2 cellular contexts compared by ENCODE assay signal in genomic region chr11:112697779-112698178, GRCh38.
TF ChIP-seq lines count a peak whose summit lies in the region.

No MANE protein-coding gene starts in this region.

TF ChIP-seq in HCT116, 20 proteins besides CTCF, POLR2A, EP300 and RAD21 (continued from another document):
- TF ChIP-seq EZH2phosphoT487 (IDR thresholded peaks at IDR 0.05; ENCODE audit: borderline replicate concordance) (no peak), EGR1 (IDR thresholded peaks at IDR 0.05; ENCODE audit: low read depth) (no peak), YY1 (IDR thresholded peaks at IDR 0.05; ENCODE audit: extremely low read depth, insufficient replicate concordance, low read depth, low read length) (no peak), POLR2AphosphoS5 (IDR thresholded peaks at IDR 0.05; ENCODE audit: low read depth, low read length) (no peak), MAX (IDR thresholded peaks at IDR 0.05) (no peak), TCF7L2 (IDR thresholded peaks at IDR 0.05; ENCODE audit: borderline replicate concordance, extremely low read depth, insufficient read depth, insufficient read length) (no peak), SRF (IDR thresholded peaks at IDR 0.05; ENCODE audit: low read depth) (no peak), EZH2 (IDR thresholded peaks at IDR 0.05) (no peak), CBX3 (IDR thresholded peaks at IDR 0.05; ENCODE audit: low read depth) (no peak), ZNF274 (IDR thresholded peaks at IDR 0.05; ENCODE audit: low read depth, low read length) (no peak), ELF1 (IDR thresholded peaks at IDR 0.05; ENCODE audit: borderline replicate concordance, low read depth) (no peak), SP1 (IDR thresholded peaks at IDR 0.05; ENCODE audit: low read depth) (no peak), SIN3A (IDR thresholded peaks at IDR 0.05; ENCODE audit: low read depth) (no peak), JUND (IDR thresholded peaks at IDR 0.05) (no peak), ZBTB33 (IDR thresholded peaks at IDR 0.05; ENCODE audit: extremely low read depth, insufficient replicate concordance, low read length) (no peak), FOSL1 (IDR thresholded peaks at IDR 0.05; ENCODE audit: low read depth) (no peak), ATF3 (IDR thresholded peaks at IDR 0.05) (no peak)
TF ChIP-seq in HCT116: peak in this region for 0.

TF ChIP-seq in SK-N-SH treated with all-trans-retinoic acid at 6 μM for 48 hours, 23 proteins besides CTCF, POLR2A, EP300 and RAD21 (continued from another document):
- TF ChIP-seq RARB (CRISPR knock-in tag; IDR thresholded peaks at IDR 0.05) = no peak
- TF ChIP-seq SNAI2 (CRISPR knock-in tag; IDR thresholded peaks at IDR 0.05) = no peak
- TF ChIP-seq CREB5 (CRISPR knock-in tag; IDR thresholded peaks at IDR 0.05; ENCODE audit: low read depth) = no peak
- TF ChIP-seq PATZ1 (CRISPR knock-in tag; IDR thresholded peaks at IDR 0.05; ENCODE audit: borderline replicate concordance) = no peak
- TF ChIP-seq POU6F1 (CRISPR knock-in tag; IDR thresholded peaks at IDR 0.05; ENCODE audit: borderline replicate concordance, low read depth) = no peak
- TF ChIP-seq PPARA (CRISPR knock-in tag; IDR thresholded peaks at IDR 0.05; ENCODE audit: borderline replicate concordance) = no peak
- TF ChIP-seq OSR1 (CRISPR knock-in tag; IDR thresholded peaks at IDR 0.05) = no peak
- no peak for TF ChIP-seq ESRRG (CRISPR knock-in tag; IDR thresholded peaks at IDR 0.05)
